ENCODE assay signal across 8 cellular contexts in genomic region chr14:23605931-23606585, GRCh38. TPM values are rescaled to one million over a fixed set of nuclear protein-coding genes. Genes with fewer than 3 reads are reported as not detected.
DNase-seq lines count a peak whose midpoint lies in the region; ATAC-seq and TF ChIP-seq lines count a peak whose summit lies in the region.
"Had no signal": no experiment of that assay in that cellular context is flagged by ENCODE, and none has a peak within 500 bp of the region (broad histone marks: within the 10 kb centered on the region; RNA-seq: fewer than 3 reads in every experiment).

No MANE protein-coding gene starts in this region.

- no peaks in the 10 kb centered on the region for H3K79me1 ChIP-seq in mesenchymal stem cell (replicated peaks; ENCODE audit: low read length, poor library complexity, severe bottlenecking)

- H2AK5ac ChIP-seq in mesenchymal stem cell (ENCODE audit: low read length, severe bottlenecking), result no peak overlapping the region

- H2BK5ac ChIP-seq in mesenchymal stem cell (ENCODE audit: low read depth, low read length, poor library complexity, severe bottlenecking), result no peak overlapping the region

- no peak overlapping the region for H4K91ac ChIP-seq in mesenchymal stem cell (ENCODE audit: low read length)

- H2BK15ac ChIP-seq in mesenchymal stem cell (ENCODE audit: low read depth, poor library complexity, severe bottlenecking), result no peak overlapping the region

- no peak overlapping the region for H2BK120ac ChIP-seq in mesenchymal stem cell (ENCODE audit: low read depth, low read length)

- no peaks in the 10 kb centered on the region for H3K4me1 ChIP-seq in mesenchymal stem cell (ENCODE audit: control insufficient read depth, insufficient read depth, low read depth, low read length)
- no peaks in the 10 kb centered on the region for H3K4me1 ChIP-seq in esophagus muscularis mucosa

- H3K27me3 ChIP-seq in mesenchymal stem cell (ENCODE audit: control insufficient read depth in 1 of 2, insufficient read depth in 1 of 2, low read length in 2 of 2), result peaks cover 24 to 49% of the 10 kb centered on the region in 2 experiments
- peaks cover 0 to 16% (median 0%) of the 10 kb centered on the region in 4 donors for H3K27me3 ChIP-seq in esophagus muscularis mucosa

- WGBS in mesenchymal stem cell, result 55% methylated on average over 6 of the region's 6 CpGs
- WGBS in esophagus muscularis mucosa, result 60% methylated on average over 6 of the region's 6 CpGs

- intact Hi-C loops in esophagus muscularis mucosa (cut with DNase I), result no loop called here

- H3K4ac ChIP-seq in mesenchymal stem cell (ENCODE audit: low read depth in 1 of 2, low read length in 2 of 2), result no peak overlapping the region

- no peak for TF ChIP-seq CTCF in esophagus muscularis mucosa (IDR thresholded peaks at IDR 0.05)

- no peak overlapping the region for H2AFZ ChIP-seq in mesenchymal stem cell (ENCODE audit: low read depth, low read length)

- H4K8ac ChIP-seq in mesenchymal stem cell (ENCODE audit: low read length), result no peak overlapping the region

- no peaks in the 10 kb centered on the region for H3K36me3 ChIP-seq in mesenchymal stem cell (ENCODE audit: control insufficient read depth in 1 of 2, insufficient read depth in 2 of 2, low read depth in 1 of 2, low read length in 2 of 2)
- no peaks in the 10 kb centered on the region for H3K36me3 ChIP-seq in esophagus muscularis mucosa

- DNase-seq in mesenchymal stem cell, result peak; percentile 4
- no peak for DNase-seq in SW 1271 (lab: John Stamatoyannopoulos, UW)
- no peak for DNase-seq in ACHN
- DNase-seq in esophagus muscularis mucosa (ENCODE audit: extremely low spot score), result no peak
- DNase-seq: NCI-H510A had no signal

- no peak for TF ChIP-seq EP300 in esophagus muscularis mucosa (IDR thresholded peaks at IDR 0.05)

- TF ChIP-seq POLR2A in esophagus muscularis mucosa (IDR thresholded peaks at IDR 0.05; ENCODE audit: low read depth), result no peak

- in situ Hi-C loops in ACHN (cut with HindIII; ENCODE audit: low pct_ligation_motif_present, low pct_unique_long_range_greater_than_20kb, low sequenced_read_pairs), result no loop called here

- H3K18ac ChIP-seq in mesenchymal stem cell (ENCODE audit: low read depth in 1 of 2, low read length in 2 of 2), result no peak overlapping the region

- H2BK12ac ChIP-seq in mesenchymal stem cell (ENCODE audit: low read length in 2 of 2), result no peak overlapping the region

- H3K14ac ChIP-seq in mesenchymal stem cell (ENCODE audit: low read length in 2 of 2), result no peak overlapping the region

- H3K4me3 ChIP-seq in mesenchymal stem cell (ENCODE audit: insufficient read depth in 1 of 2, low read depth in 1 of 2, low read length in 2 of 2) (no peak overlapping the region), esophagus muscularis mucosa (no peak overlapping the region)

- H3K4me2 ChIP-seq in mesenchymal stem cell (ENCODE audit: low read length, poor library complexity, severe bottlenecking), result no peak overlapping the region

- H3K9me3 ChIP-seq in mesenchymal stem cell (ENCODE audit: control insufficient read depth, low read length) (no peaks in the 10 kb centered on the region), esophagus muscularis mucosa (no peaks in the 10 kb centered on the region)

- no peak overlapping the region for H3K27ac ChIP-seq in mesenchymal stem cell (ENCODE audit: low read length, poor library complexity, severe bottlenecking)
- no peak overlapping the region for H3K27ac ChIP-seq in esophagus muscularis mucosa (replicated peaks in 1 of 4)

- H3K9ac ChIP-seq in mesenchymal stem cell (ENCODE audit: low read length), result no peak overlapping the region

- no peak overlapping the region for H3K23ac ChIP-seq in mesenchymal stem cell (ENCODE audit: low read length in 2 of 2)

- ATAC-seq in GM18907 (IDR thresholded peaks at IDR 0.05; ENCODE audit: unreplicated experiment) (peak; percentile 87), GM21529 (IDR thresholded peaks at IDR 0.05; ENCODE audit: unreplicated experiment) (peak; percentile 83), HG03439 (IDR thresholded peaks at IDR 0.05; ENCODE audit: unreplicated experiment) (peak; percentile 87)

RNA-seq across cellular contexts. Expression of gene JPH4, which starts 27.5 kb away (rescaled TPM):
- 0.04 TPM for polyA plus RNA-seq in mesenchymal stem cell (2013, experiment 1 of 2)
- 0.03 TPM for polyA plus RNA-seq in mesenchymal stem cell (2013, experiment 2 of 2)
- 1 to 10 TPM in 3 of 4 donors, under 1 TPM in 1; 0.83 to 2.8 (median 2.0) TPM for total RNA-seq in esophagus muscularis mucosa

RNA-seq across cellular contexts. Expression of gene DHRS2, which starts 30.1 kb away (rescaled TPM):
- 0.08 TPM for polyA plus RNA-seq in mesenchymal stem cell (2013, experiment 1 of 2)
- polyA plus RNA-seq in mesenchymal stem cell (2013, experiment 2 of 2), result 0.07 TPM
- under 1 TPM in 2 of 4 donors, not detected in 2; 0.63 to 0.66 TPM for total RNA-seq in esophagus muscularis mucosa

RNA-seq across cellular contexts. Expression of gene AP1G2, which starts 38.5 kb away (rescaled TPM):
- polyA plus RNA-seq in mesenchymal stem cell (2013, experiment 1 of 2), result 33.4 TPM
- polyA plus RNA-seq in mesenchymal stem cell (2013, experiment 2 of 2), result 33.4 TPM
- 10 to 100 TPM; 15.9 to 30.2 (median 20.0) TPM for total RNA-seq in esophagus muscularis mucosa

RNA-seq across cellular contexts. Expression of gene THTPA, which starts 50.0 kb away (rescaled TPM):
- 7.2 TPM for polyA plus RNA-seq in mesenchymal stem cell (2013, experiment 1 of 2)
- polyA plus RNA-seq in mesenchymal stem cell (2013, experiment 2 of 2), result 7.1 TPM
- 10 to 100 TPM; 18.3 to 20.0 (median 19.7) TPM for total RNA-seq in esophagus muscularis mucosa

RNA-seq across cellular contexts. Expression of gene ZFHX2, which starts 54.5 kb away (rescaled TPM):
- 0.19 TPM for polyA plus RNA-seq in mesenchymal stem cell (2013, experiment 1 of 2)
- 0.23 TPM for polyA plus RNA-seq in mesenchymal stem cell (2013, experiment 2 of 2)
- 1 to 10 TPM in 3 of 4 donors, under 1 TPM in 1; 0.50 to 1.8 (median 1.2) TPM for total RNA-seq in esophagus muscularis mucosa
